In the genomic region with DNA sequence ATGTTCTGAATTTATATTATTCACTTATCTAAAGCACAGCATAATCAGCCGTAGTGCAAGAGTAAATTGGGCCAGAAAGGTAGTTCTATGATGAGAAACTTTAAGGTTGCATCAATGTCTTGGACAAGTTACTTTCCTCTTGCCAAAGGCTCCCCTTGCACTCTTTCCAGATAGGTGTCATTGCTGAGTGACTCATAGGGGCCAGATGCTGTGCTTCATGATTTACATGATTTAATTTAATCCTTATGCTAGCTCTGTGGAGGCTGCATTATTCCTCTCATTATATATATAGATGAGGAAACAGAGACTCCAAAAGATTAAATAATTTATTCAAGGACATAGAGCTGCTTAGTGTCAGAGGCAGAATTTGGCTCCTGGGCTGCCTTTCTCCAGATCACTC, we compare ENCODE assay signal across 23 cellular contexts. TPM values are rescaled to one million over a fixed set of nuclear protein-coding genes. Genes with fewer than 3 reads are reported as not detected.
A peak's percentile ranks its signal among the peaks of the same experiment; 100 is the strongest.
DNase-seq lines count a peak whose midpoint lies in the region; ATAC-seq and TF ChIP-seq lines count a peak whose summit lies in the region.
"Had no signal": no experiment of that assay in that cellular context is flagged by ENCODE, and none has a peak within 500 bp of the region (broad histone marks: within the 10 kb centered on the region; RNA-seq: fewer than 3 reads in every experiment).

No MANE protein-coding gene starts in this region.

- no peaks in the 10 kb centered on the region for H3K36me3 ChIP-seq in BE2C
- H3K36me3 ChIP-seq: esophagus squamous epithelium had no signal

- no peaks in the 10 kb centered on the region for H3K9me3 ChIP-seq in BE2C
- H3K9me3 ChIP-seq: esophagus squamous epithelium had no signal

- H3K9me3 Mint-ChIP-seq in type B pancreatic cell: no peaks in the 10 kb centered on the region
- H3K9me3 Mint-ChIP-seq: activated naive CD8-positive, alpha-beta T cell treated with anti-CD3 and anti-CD28 coated beads for 36 hours; natural killer cell had no signal

- TF ChIP-seq CTCF in BE2C (IDR thresholded peaks at IDR 0.05; ENCODE audit: low read depth, low read length): no peak
- no peak for TF ChIP-seq CTCF in cardiac fibroblast (IDR thresholded peaks at IDR 0.05; ENCODE audit: low read depth, low read length)
- no peak for TF ChIP-seq CTCF in type B pancreatic cell (conservative IDR thresholded peaks at IDR 0.05)

- peaks cover 6% of the 10 kb centered on the region for H3K36me3 Mint-ChIP-seq in type B pancreatic cell
- H3K36me3 Mint-ChIP-seq: activated naive CD8-positive, alpha-beta T cell treated with anti-CD3 and anti-CD28 coated beads for 36 hours had no signal

- ATAC-seq in HG03196 (IDR thresholded peaks at IDR 0.05; ENCODE audit: unreplicated experiment): no peak
- ATAC-seq: natural killer cell had no signal

- no peak overlapping the region for H3K27ac Mint-ChIP-seq in type B pancreatic cell
- H3K27ac Mint-ChIP-seq: activated naive CD8-positive, alpha-beta T cell treated with anti-CD3 and anti-CD28 coated beads for 36 hours; natural killer cell had no signal

- no peak overlapping the region for H3K4me3 Mint-ChIP-seq in type B pancreatic cell
- H3K4me3 Mint-ChIP-seq: activated naive CD8-positive, alpha-beta T cell treated with anti-CD3 and anti-CD28 coated beads for 36 hours; natural killer cell had no signal

- peaks cover 5% of the 10 kb centered on the region for H3K4me1 ChIP-seq in BE2C

- DNase-seq in BE2C: peak; percentile 26
- peak; percentile 57 for DNase-seq in NCI-H226
- DNase-seq in cardiac fibroblast (ENCODE audit: low read depth in 2 of 2): peak; percentile 23 to 40
- peak; percentile 47 for DNase-seq in kidney tubule cell (ENCODE audit: low spot score)
- DNase-seq in SIG-M5 (lab: John Stamatoyannopoulos, UW): no peak
- no peak for DNase-seq in cardiac septum (ENCODE audit: low spot score)
- DNase-seq in type B pancreatic cell (ENCODE audit: extremely low spot score, unreplicated experiment): no peak
- DNase-seq: activated CD4-positive, alpha-beta T cell treated with anti-CD3 and anti-CD28 coated beads for 1 hour; activated naive CD8-positive, alpha-beta T cell treated with anti-CD3 and anti-CD28 coated beads for 36 hours; activated T-cell treated with anti-CD3 and anti-CD28 coated beads for 4 hours; DND-41; esophagus squamous epithelium; left cardiac atrium; natural killer cell; NCI-H1048; NCI-H2227 treated with DMSO at 0.1 percent for 48 hours; PC-9; retina; stimulated activated CD4-positive, alpha-beta T cell treated with anti-CD3 and anti-CD28 coated beads, Interleukin-2, amount 100 ng/mL, for 48 hours; T-helper 1 cell; trophoblast cell had no signal

- H3K4me1 Mint-ChIP-seq in type B pancreatic cell (ENCODE audit: unreplicated experiment): peaks cover 31% of the 10 kb centered on the region
- H3K4me1 Mint-ChIP-seq: activated naive CD8-positive, alpha-beta T cell treated with anti-CD3 and anti-CD28 coated beads for 36 hours; natural killer cell had no signal

- peaks cover 8% of the 10 kb centered on the region for H3K27me3 Mint-ChIP-seq in type B pancreatic cell

- intact Hi-C loops in cardiac septum (cut with DNase I): no loop called here

- H3K27me3 ChIP-seq in BE2C: no peaks in the 10 kb centered on the region

- H3K4me3 ChIP-seq in BE2C (ENCODE audit: low read depth, low read length) (no peak overlapping the region), cardiac fibroblast (replicated peaks in 1 of 2; ENCODE audit: low read depth in 2 of 2, low read length in 2 of 2) (no peak overlapping the region)
- H3K4me3 ChIP-seq: coronary artery, esophagus squamous epithelium, PC-9 had no signal

RNA-seq across cellular contexts. Expression of a gene that starts 5.0 kb away (rescaled TPM):
- polyA plus RNA-seq in BE2C (2012; ENCODE audit: insufficient read depth, insufficient read length, low read depth): not detected
- total RNA-seq in cardiac septum (1.2 TPM), type B pancreatic cell (ENCODE audit: low replicate concordance) (1.6 and 4.8 TPM in 2 replicates)
- total RNA-seq: activated naive CD8-positive, alpha-beta T cell treated with anti-CD3 and anti-CD28 coated beads for 36 hours; natural killer cell; PC-9 had no signal

RNA-seq across cellular contexts. Expression of a gene that starts 25.0 kb away (rescaled TPM):
- not detected for polyA plus RNA-seq in BE2C (2012; ENCODE audit: insufficient read depth, insufficient read length, low read depth)
- total RNA-seq in cardiac septum (0.59 TPM), type B pancreatic cell (ENCODE audit: low replicate concordance) (1.9 and 2.4 TPM in 2 replicates)
- total RNA-seq: activated naive CD8-positive, alpha-beta T cell treated with anti-CD3 and anti-CD28 coated beads for 36 hours; esophagus squamous epithelium; natural killer cell; PC-9 had no signal

Comparison
In these comparisons a context has a peak if more than half of its experiments do, and no peak if none do; other contexts are left out.
1. DNase-seq: peak in BE2C (single experiment), NCI-H226 (single experiment), cardiac fibroblast (2 of 2) and kidney tubule cell (single experiment); none in SIG-M5 (single experiment), cardiac septum (single experiment) and type B pancreatic cell (single experiment).